Comparison of ENCODE assay signal across 1 cellular context in the genomic region with DNA sequence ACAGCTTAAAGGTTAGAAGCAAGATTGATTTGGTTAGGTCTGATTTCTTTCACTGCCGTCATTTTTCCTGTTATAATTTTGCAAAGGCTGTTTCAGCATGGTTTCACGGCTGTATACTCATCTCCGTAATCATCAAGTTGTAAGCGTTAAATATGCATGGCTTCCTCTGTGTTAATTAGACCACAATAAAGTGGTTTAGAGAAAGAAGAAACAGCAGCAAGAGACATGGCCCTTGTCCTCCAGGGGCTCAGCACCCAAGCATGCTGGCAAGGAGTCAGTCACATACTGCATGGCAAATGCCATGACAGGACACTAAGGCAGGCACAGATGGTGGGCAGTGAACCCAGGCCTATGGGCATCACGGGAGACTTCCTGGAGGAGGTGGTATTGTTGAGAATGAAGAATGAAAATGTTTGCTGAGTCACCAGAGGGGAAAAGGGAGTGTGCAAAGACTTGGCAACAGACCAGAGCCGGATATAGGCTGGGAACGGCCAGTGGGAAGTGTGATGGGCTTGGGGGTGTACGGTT.
A peak's percentile ranks its signal among the peaks of the same experiment; 100 is the strongest.
TF ChIP-seq lines count a peak whose summit lies in the region.

No MANE protein-coding gene starts in this region.

TF ChIP-seq in A549, 52 proteins besides CTCF, POLR2A, EP300 and RAD21 (continued from another document):
- TF ChIP-seq PBX3 (IDR thresholded peaks at IDR 0.05) = no peak
- TF ChIP-seq, protein P1, sequence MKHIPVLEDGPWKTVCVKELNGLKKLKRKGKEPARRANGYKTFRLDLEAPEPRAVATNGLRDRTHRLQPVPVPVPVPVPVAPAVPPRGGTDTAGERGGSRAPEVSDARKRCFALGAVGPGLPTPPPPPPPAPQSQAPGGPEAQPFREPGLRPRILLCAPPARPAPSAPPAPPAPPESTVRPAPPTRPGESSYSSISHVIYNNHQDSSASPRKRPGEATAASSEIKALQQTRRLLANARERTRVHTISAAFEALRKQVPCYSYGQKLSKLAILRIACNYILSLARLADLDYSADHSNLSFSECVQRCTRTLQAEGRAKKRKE (CRISPR knock-in tag; IDR thresholded peaks at IDR 0.05; ENCODE audit: low read depth) = no peak
- TF ChIP-seq ESRRA (IDR thresholded peaks at IDR 0.05; ENCODE audit: borderline replicate concordance, low read length) = no peak
- TF ChIP-seq RFX5 (IDR thresholded peaks at IDR 0.05) = no peak
- TF ChIP-seq FOXS1 (CRISPR knock-in tag; IDR thresholded peaks at IDR 0.05) = no peak
- TF ChIP-seq, protein P2, sequence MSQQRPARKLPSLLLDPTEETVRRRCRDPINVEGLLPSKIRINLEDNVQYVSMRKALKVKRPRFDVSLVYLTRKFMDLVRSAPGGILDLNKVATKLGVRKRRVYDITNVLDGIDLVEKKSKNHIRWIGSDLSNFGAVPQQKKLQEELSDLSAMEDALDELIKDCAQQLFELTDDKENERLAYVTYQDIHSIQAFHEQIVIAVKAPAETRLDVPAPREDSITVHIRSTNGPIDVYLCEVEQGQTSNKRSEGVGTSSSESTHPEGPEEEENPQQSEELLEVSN (IDR thresholded peaks at IDR 0.05; ENCODE audit: borderline replicate concordance, low read depth) = no peak
- peak; percentile 99 for TF ChIP-seq ZFP36 (IDR thresholded peaks at IDR 0.05; ENCODE audit: borderline replicate concordance, partially characterized antibody)
- no peak for TF ChIP-seq HOXB5 (CRISPR knock-in tag; IDR thresholded peaks at IDR 0.05)
- TF ChIP-seq JUNB (IDR thresholded peaks at IDR 0.05) = no peak
- 0 out of 2 replicates have a peak, but pooled peaks have one; percentile 27 for TF ChIP-seq TFCP2L1 (CRISPR knock-in tag; IDR thresholded peaks at IDR 0.05)
- no peak for TF ChIP-seq NR3C1 (IDR thresholded peaks at IDR 0.05)
- TF ChIP-seq HOXB13 (CRISPR knock-in tag; IDR thresholded peaks at IDR 0.05; ENCODE audit: low read depth) = no peak
- TF ChIP-seq EHMT2 (IDR thresholded peaks at IDR 0.05; ENCODE audit: low read depth) = no peak
- no peak for TF ChIP-seq HDAC2 (IDR thresholded peaks at IDR 0.05)
- no peak for TF ChIP-seq ZNF302 (CRISPR knock-in tag; IDR thresholded peaks at IDR 0.05)
- no peak for TF ChIP-seq POLR2AphosphoS2 (conservative IDR thresholded peaks at IDR 0.05; ENCODE audit: low read length)
- no peak for TF ChIP-seq RARB (CRISPR knock-in tag; IDR thresholded peaks at IDR 0.05)
- TF ChIP-seq EHF (CRISPR knock-in tag; IDR thresholded peaks at IDR 0.05) = no peak
- TF ChIP-seq KDM5A (IDR thresholded peaks at IDR 0.05) = no peak
- TF ChIP-seq FOSL2 (IDR thresholded peaks at IDR 0.05) = no peak
- peak; percentile 43 for TF ChIP-seq FOSL2 (CRISPR knock-in tag; IDR thresholded peaks at IDR 0.05)
- TF ChIP-seq CBX2 (IDR thresholded peaks at IDR 0.05; ENCODE audit: borderline replicate concordance, low read depth) = no peak
- no peak for TF ChIP-seq ZC3H11A (IDR thresholded peaks at IDR 0.05)
- TF ChIP-seq NFE2L2 (conservative IDR thresholded peaks at IDR 0.05; ENCODE audit: low read length) = peak; percentile 35; the same call in 1 of the 2 replicates
TF ChIP-seq in A549: peak in this region for 5.
